Comparison of ENCODE assay signal across 25 cellular contexts in the genomic region with DNA sequence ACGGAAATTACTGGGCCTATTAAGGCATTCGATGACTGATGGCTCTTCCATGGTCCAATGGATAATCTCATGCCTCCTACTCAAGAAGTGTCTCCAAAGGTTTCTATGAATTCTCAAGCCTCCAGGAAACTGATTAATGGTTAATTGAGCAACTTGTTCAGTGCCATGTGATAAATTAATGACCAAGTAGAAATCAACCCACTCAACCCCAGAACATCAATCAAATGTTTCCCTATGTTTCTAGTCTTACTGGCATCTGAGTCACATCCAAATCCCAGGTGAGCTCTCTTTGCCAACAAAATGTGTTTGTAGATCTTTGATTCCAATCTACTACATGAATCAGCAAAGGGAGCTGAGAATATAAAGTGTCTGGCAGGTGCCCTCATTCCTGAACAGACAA.
A peak's percentile ranks its signal among the peaks of the same experiment; 100 is the strongest.
DNase-seq lines count a peak whose midpoint lies in the region; FAIRE-seq and TF ChIP-seq lines count a peak whose summit lies in the region.
"Had no signal": no experiment of that assay in that cellular context is flagged by ENCODE, and none has a peak within 500 bp of the region (broad histone marks: within the 10 kb centered on the region; RNA-seq: fewer than 3 reads in every experiment).

No MANE protein-coding gene starts in this region.

- no peak overlapping the region for H3K27ac ChIP-seq in ascending aorta
- H3K27ac ChIP-seq: SJCRH30 had no signal

- no peak for TF ChIP-seq CTCF in bronchial epithelial cell (IDR thresholded peaks at IDR 0.05; ENCODE audit: insufficient read depth, low read length, severe bottlenecking)
- TF ChIP-seq CTCF in fibroblast of mammary gland (conservative IDR thresholded peaks at IDR 0.05; ENCODE audit: control insufficient read depth, insufficient read depth, low read depth, low read length): no peak
- no peak for TF ChIP-seq CTCF in ascending aorta (IDR thresholded peaks at IDR 0.05)

- H3K9me3 ChIP-seq in ascending aorta: no peaks in the 10 kb centered on the region
- H3K9me3 ChIP-seq: Caco-2, SJCRH30 had no signal

- H3K4me1 ChIP-seq in ascending aorta: no peaks in the 10 kb centered on the region
- H3K4me1 ChIP-seq: Caco-2, SJCRH30 had no signal

- FAIRE-seq in bronchial epithelial cell (lab: Jason Lieb, UNC): no peak
- FAIRE-seq: GM12878, RCC 7860 had no signal

- H3K27me3 ChIP-seq in bronchial epithelial cell (ENCODE audit: control insufficient read depth, insufficient read depth, low read length) (no peaks in the 10 kb centered on the region), ascending aorta (no peaks in the 10 kb centered on the region)
- H3K27me3 ChIP-seq: SJCRH30 had no signal

- H3K4me3 ChIP-seq in bronchial epithelial cell (ENCODE audit: low read depth, low read length) (no peak overlapping the region), fibroblast of mammary gland (ENCODE audit: control insufficient read depth, low read depth, low read length) (no peak overlapping the region), ascending aorta (no peak overlapping the region)
- H3K4me3 ChIP-seq: GM12878, SJCRH30 had no signal

- DNase-seq in NCI-H226 (peak; percentile 65), bronchial epithelial cell (ENCODE audit: low read depth) (peak; percentile 74), fibroblast of mammary gland (ENCODE audit: low read depth) (peak; percentile 11), left kidney (ENCODE audit: low read depth, low spot score) (peak; percentile 27), SHP77 (lab: John Stamatoyannopoulos, UW) (no peak), erythroblast (lab: John Stamatoyannopoulos, UW) (no peak), ascending aorta (ENCODE audit: low spot score in 2 of 2) (no peak), NCI-H2081 treated with DMSO at 0.1 percent for 48 hours (lab: John Stamatoyannopoulos, UW) (no peak)
- DNase-seq: C1 segment of cervical spinal cord; Caco-2; CD4-positive, alpha-beta memory T cell; DMS 273 treated with DMSO at 0.1 percent for 48 hours; DMS79; EL; GDM1; NCI-H1092 treated with DMSO at 0.1 percent for 48 hours; NCI-H1436; NCI-H187; NCI-H2171 treated with DMSO at 0.1 percent for 48 hours; NCI-H446; NCI-H524 treated with DMSO at 0.1 percent for 48 hours; OCI-M1; SJCRH30 had no signal

- intact Hi-C loops in ascending aorta (cut with DNase I): no loop called here

- TF ChIP-seq POLR2A in erythroblast (IDR thresholded peaks at IDR 0.05; ENCODE audit: low read length): no peak

- no peaks in the 10 kb centered on the region for H3K36me3 ChIP-seq in bronchial epithelial cell (ENCODE audit: control insufficient read depth, insufficient read depth, low read length)
- H3K36me3 ChIP-seq in ascending aorta: no peaks in the 10 kb centered on the region
- H3K36me3 ChIP-seq: SJCRH30 had no signal

Comparison
In these comparisons a context has a peak if more than half of its experiments do, and no peak if none do; other contexts are left out.
1. DNase-seq: peak in NCI-H226 (single experiment), bronchial epithelial cell (single experiment), fibroblast of mammary gland (single experiment) and left kidney (single experiment); none in SHP77 (0 of 2), erythroblast (0 of 2), ascending aorta (0 of 2) and NCI-H2081 treated with DMSO at 0.1 percent for 48 hours (single experiment).